In genomic region chr2:232873909-232874641, GRCh38 we compare ENCODE assay signal across 1 cellular context.
A peak's percentile ranks its signal among the peaks of the same experiment; 100 is the strongest.
TF ChIP-seq lines count a peak whose summit lies in the region.

No MANE protein-coding gene starts in this region.

TF ChIP-seq in HepG2, 621 proteins besides CTCF, POLR2A, EP300 and RAD21 (continued from another document and continues in another):
- TF ChIP-seq THAP9 (CRISPR knock-in tag; IDR thresholded peaks at IDR 0.05; ENCODE audit: borderline replicate concordance) (no peak), ZNF18 (CRISPR knock-in tag; IDR thresholded peaks at IDR 0.05; ENCODE audit: insufficient replicate concordance) (no peak), HNF4G (IDR thresholded peaks at IDR 0.05; ENCODE audit: borderline replicate concordance, low read depth, low read length) (peak; percentile 84), HNF4G (CRISPR knock-in tag; IDR thresholded peaks at IDR 0.05; ENCODE audit: borderline replicate concordance, low read depth) (no peak), ZNF501 (CRISPR knock-in tag; IDR thresholded peaks at IDR 0.05) (peak; percentile 52; the same call in 1 of the 2 replicates), RBM39 (IDR thresholded peaks at IDR 0.05; ENCODE audit: low read depth, low read length, poor library complexity, severe bottlenecking) (no peak), ZNF121 (CRISPR knock-in tag; IDR thresholded peaks at IDR 0.05) (no peak), ARHGAP35 (CRISPR knock-in tag; IDR thresholded peaks at IDR 0.05; ENCODE audit: borderline replicate concordance) (no peak), HES4 (CRISPR knock-in tag; IDR thresholded peaks at IDR 0.05; ENCODE audit: borderline replicate concordance) (no peak), MAFG (CRISPR knock-in tag; IDR thresholded peaks at IDR 0.05) (no peak), ZNF335 (CRISPR knock-in tag; IDR thresholded peaks at IDR 0.05) (no peak), U2AF1 (optimal IDR thresholded peaks at IDR 0.05; ENCODE audit: low read depth, low read length) (no peak), THRA (CRISPR knock-in tag; IDR thresholded peaks at IDR 0.05; ENCODE audit: borderline replicate concordance) (no peak), HOMEZ (CRISPR knock-in tag; IDR thresholded peaks at IDR 0.05; ENCODE audit: low read depth) (no peak), MLLT10 (CRISPR knock-in tag; IDR thresholded peaks at IDR 0.05) (no peak), CAMTA2 (CRISPR knock-in tag; IDR thresholded peaks at IDR 0.05; ENCODE audit: borderline replicate concordance) (no peak), ZFP82 (CRISPR knock-in tag; IDR thresholded peaks at IDR 0.05; ENCODE audit: borderline replicate concordance) (no peak), TOPORS (CRISPR knock-in tag; IDR thresholded peaks at IDR 0.05) (no peak), ZNF547 (CRISPR knock-in tag; IDR thresholded peaks at IDR 0.05) (no peak), ZNF260 (CRISPR knock-in tag; IDR thresholded peaks at IDR 0.05; ENCODE audit: borderline replicate concordance, low read depth) (no peak), STAT5B (CRISPR knock-in tag; IDR thresholded peaks at IDR 0.05) (no peak), ZNF878 (CRISPR knock-in tag; IDR thresholded peaks at IDR 0.05) (no peak), MLX (CRISPR knock-in tag; IDR thresholded peaks at IDR 0.05) (no peak), THYN1 (CRISPR knock-in tag; IDR thresholded peaks at IDR 0.05; ENCODE audit: borderline replicate concordance, low read depth) (0 out of 2 replicates have a peak, but pooled peaks have one; percentile 48), MTF1 (CRISPR knock-in tag; IDR thresholded peaks at IDR 0.05) (no peak), NPAS2 (CRISPR knock-in tag; IDR thresholded peaks at IDR 0.05; ENCODE audit: borderline replicate concordance) (no peak), ZC3H4 (CRISPR knock-in tag; IDR thresholded peaks at IDR 0.05; ENCODE audit: borderline replicate concordance) (no peak), HNF1B (CRISPR knock-in tag; IDR thresholded peaks at IDR 0.05) (peak; percentile 65; the same call in 1 of the 2 replicates), SRSF4 (IDR thresholded peaks at IDR 0.05; ENCODE audit: low read depth, low read length, poor library complexity, severe bottlenecking) (no peak), SAFB2 (CRISPR knock-in tag; IDR thresholded peaks at IDR 0.05; ENCODE audit: borderline replicate concordance, low read depth) (peak; percentile 6; the same call in 1 of the 2 replicates), SOX6 (IDR thresholded peaks at IDR 0.05) (no peak), SOX6 (CRISPR knock-in tag; IDR thresholded peaks at IDR 0.05) (no peak), CENPT (CRISPR knock-in tag; IDR thresholded peaks at IDR 0.05; ENCODE audit: low read depth) (no peak), ZNF792 (CRISPR knock-in tag; IDR thresholded peaks at IDR 0.05) (no peak), ZNF512 (CRISPR knock-in tag; IDR thresholded peaks at IDR 0.05) (no peak), GRHL1 (CRISPR knock-in tag; conservative IDR thresholded peaks at IDR 0.05) (no peak), CENPBD1 (CRISPR knock-in tag; IDR thresholded peaks at IDR 0.05; ENCODE audit: borderline replicate concordance, low read depth) (no peak), TBL1XR1 (IDR thresholded peaks at IDR 0.05; ENCODE audit: borderline replicate concordance, low read length, partially characterized antibody) (no peak), BRCA1 (CRISPR knock-in tag; IDR thresholded peaks at IDR 0.05) (no peak), ZKSCAN5 (CRISPR knock-in tag; IDR thresholded peaks at IDR 0.05) (no peak), THAP7 (CRISPR knock-in tag; IDR thresholded peaks at IDR 0.05) (no peak), PREB (CRISPR knock-in tag; IDR thresholded peaks at IDR 0.05) (no peak), SP4 (CRISPR knock-in tag; IDR thresholded peaks at IDR 0.05) (no peak; the same call in 1 of the 2 replicates), REXO4 (CRISPR knock-in tag; IDR thresholded peaks at IDR 0.05; ENCODE audit: borderline replicate concordance) (no peak), ATF5 (CRISPR knock-in tag; IDR thresholded peaks at IDR 0.05; ENCODE audit: low read depth) (no peak), LCORL (IDR thresholded peaks at IDR 0.05) (no peak), LCORL (CRISPR knock-in tag; IDR thresholded peaks at IDR 0.05) (no peak), IKZF5 (CRISPR knock-in tag; IDR thresholded peaks at IDR 0.05) (no peak)
